In genomic region chr11:45771194-45771941, GRCh38 we compare ENCODE assay signal across 8 cellular contexts. TPM values are rescaled to one million over a fixed set of nuclear protein-coding genes. Genes with fewer than 3 reads are reported as not detected.
DNase-seq lines count a peak whose midpoint lies in the region; ATAC-seq and TF ChIP-seq lines count a peak whose summit lies in the region.

No MANE protein-coding gene starts in this region.

- H3K4me1 Mint-ChIP-seq in endodermal cell (peaks cover 7% of the 10 kb centered on the region), mesothelial cell of epicardium (peaks cover 4% of the 10 kb centered on the region)

- TF ChIP-seq CTCF in AG09319 (IDR thresholded peaks at IDR 0.05; ENCODE audit: low read depth, low read length) (peak; percentile 91), endodermal cell (conservative IDR thresholded peaks at IDR 0.05) (peak; percentile 86), mesothelial cell of epicardium (IDR thresholded peaks at IDR 0.05; ENCODE audit: unreplicated experiment) (peak; percentile 84)

- H3K27ac Mint-ChIP-seq in endodermal cell = no peak overlapping the region
- H3K27ac Mint-ChIP-seq in mesothelial cell of epicardium = peak overlapping the region; percentile 60

- peaks cover 10% of the 10 kb centered on the region for H3K27me3 ChIP-seq in endodermal cell (ENCODE audit: control insufficient read depth, insufficient read depth, low read length, poor library complexity, severe bottlenecking)

- WGBS in endodermal cell (ENCODE audit: insufficient coverage in 1 of 2, insufficient read length in 1 of 2), 2 experiments = 2 to 9% methylated on average over 18 to 30 of the region's 30 CpGs

- no peaks in the 10 kb centered on the region for H3K36me3 ChIP-seq in endodermal cell (ENCODE audit: control insufficient read depth, insufficient read depth, low read length)

- no peaks in the 10 kb centered on the region for H3K9me3 Mint-ChIP-seq in endodermal cell
- H3K9me3 Mint-ChIP-seq in mesothelial cell of epicardium = no peaks in the 10 kb centered on the region

- H3K9me3 ChIP-seq in endodermal cell (ENCODE audit: control insufficient read depth, low read length) = no peaks in the 10 kb centered on the region

- peak overlapping the region; percentile 59 for H3K4me3 Mint-ChIP-seq in endodermal cell
- H3K4me3 Mint-ChIP-seq in mesothelial cell of epicardium = peak overlapping the region; percentile 86

- ATAC-seq in GM18867 (IDR thresholded peaks at IDR 0.05; ENCODE audit: unreplicated experiment) (peak; percentile 52), HG03196 (IDR thresholded peaks at IDR 0.05; ENCODE audit: unreplicated experiment) (peak; percentile 40)

- no peak overlapping the region for H3K9ac ChIP-seq in endodermal cell (ENCODE audit: extremely low read depth, low read length, poor library complexity, severe bottlenecking)

- H3K4me1 ChIP-seq in endodermal cell (ENCODE audit: control insufficient read depth, insufficient read depth, low read length) = no peaks in the 10 kb centered on the region

- H3K27ac ChIP-seq in endodermal cell (ENCODE audit: low read depth, low read length) = no peak overlapping the region

- H3K36me3 Mint-ChIP-seq in endodermal cell (ENCODE audit: low read depth) (no peaks in the 10 kb centered on the region), mesothelial cell of epicardium (no peaks in the 10 kb centered on the region)

- peak overlapping the region; percentile 85 for H3K4me3 ChIP-seq in endodermal cell (ENCODE audit: low read length)

- H3K27me3 Mint-ChIP-seq in endodermal cell (ENCODE audit: insufficient read depth) = peaks cover 25% of the 10 kb centered on the region
- H3K27me3 Mint-ChIP-seq in mesothelial cell of epicardium (ENCODE audit: low read depth) = peaks cover 31% of the 10 kb centered on the region

- DNase-seq in AG09319 (ENCODE audit: extremely low read depth, low read depth) (peak; percentile 5), NCI-H69 (lab: John Stamatoyannopoulos, UW) (peak; percentile 76), endodermal cell (peak; percentile 92), mesothelial cell of epicardium (ENCODE audit: low spot score in 2 of 2, unreplicated experiment in 2 of 2) (peak in 1 of 2 experiments; percentile 87)
- DNase-seq in activated CD8-positive, alpha-beta memory T cell treated with anti-CD3 and anti-CD28 coated beads for 24 hours = peak; percentile 92
- peak; percentile 27 to 37 for DNase-seq in stimulated activated CD8-positive, alpha-beta memory T cell treated with anti-CD3 and anti-CD28 coated beads, Interleukin-15, amount 100 ng/mL, for 4 hours (ENCODE audit: low read depth in 2 of 2)

RNA-seq across cellular contexts. Expression of gene SLC35C1, which starts 33.6 kb away (rescaled TPM):
- total RNA-seq in endodermal cell (10 to 100 TPM; 11.4 to 16.0 TPM), mesothelial cell of epicardium (13.2 to 14.6 TPM (median 14.5 TPM) in 3 replicates)
- 11.5 TPM for polyA plus RNA-seq in endodermal cell (2013, experiment 1 of 2)
- 10.1 TPM for polyA plus RNA-seq in endodermal cell (2013, experiment 2 of 2)
